Comparison of ENCODE assay signal across 8 cellular contexts in the genomic region with DNA sequence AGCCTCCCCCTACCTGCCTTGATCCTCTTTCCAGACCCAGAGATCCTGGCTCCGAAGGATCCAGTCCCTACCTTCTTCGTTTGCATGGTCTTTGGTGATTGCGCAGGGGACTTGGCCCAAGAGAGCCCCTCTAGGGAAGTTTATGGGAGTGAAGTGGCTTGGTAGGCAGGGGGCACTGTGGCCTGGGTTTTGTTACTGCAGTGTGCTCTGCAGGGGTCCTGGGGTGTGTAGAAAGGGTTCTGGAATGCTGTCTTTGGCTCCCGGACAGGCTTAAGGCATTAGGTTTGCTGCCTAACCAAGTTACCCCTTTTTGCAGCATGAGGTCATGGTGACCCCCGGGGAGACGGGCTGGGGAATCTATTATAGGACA. TPM values are rescaled to one million over a fixed set of nuclear protein-coding genes. Genes with fewer than 3 reads are reported as not detected.
DNase-seq lines count a peak whose midpoint lies in the region; ATAC-seq and TF ChIP-seq lines count a peak whose summit lies in the region.

No MANE protein-coding gene starts in this region.

- no peak for TF ChIP-seq POLR2A in ovary (IDR thresholded peaks at IDR 0.05)

- peaks cover 61% of the 10 kb centered on the region for H3K4me1 ChIP-seq in CD8-positive, alpha-beta T cell (ENCODE audit: insufficient read depth, low read length)
- H3K4me1 ChIP-seq in ovary (ENCODE audit: insufficient read depth): peaks cover 17% of the 10 kb centered on the region

- no peaks in the 10 kb centered on the region for H3K9me3 ChIP-seq in CD8-positive, alpha-beta T cell (ENCODE audit: low read length)
- H3K9me3 ChIP-seq in MG63 (no peaks in the 10 kb centered on the region), ovary (no peaks in the 10 kb centered on the region)

- H3K27me3 ChIP-seq in CD8-positive, alpha-beta T cell (ENCODE audit: insufficient read depth, low read length): no peaks in the 10 kb centered on the region
- no peaks in the 10 kb centered on the region for H3K27me3 ChIP-seq in MG63
- no peaks in the 10 kb centered on the region for H3K27me3 ChIP-seq in ovary

- peak overlapping the region; percentile 58 for H3K27ac ChIP-seq in CD8-positive, alpha-beta T cell (ENCODE audit: low read depth, low read length)
- H3K27ac ChIP-seq in ovary: peak overlapping the region; percentile 94

- no peak for TF ChIP-seq EP300 in ovary (IDR thresholded peaks at IDR 0.05)

- peak overlapping the region; percentile 86 for H3K4me3 Mint-ChIP-seq in CD8-positive, alpha-beta T cell
- peak overlapping the region; percentile 90 to 92 for H3K4me3 Mint-ChIP-seq in effector memory CD8-positive, alpha-beta T cell

- H3K36me3 ChIP-seq in CD8-positive, alpha-beta T cell (ENCODE audit: insufficient read depth, low read length): peaks cover 16% of the 10 kb centered on the region
- peaks cover 62% of the 10 kb centered on the region for H3K36me3 ChIP-seq in MG63
- no peaks in the 10 kb centered on the region for H3K36me3 ChIP-seq in ovary

- intact Hi-C loops in CD8-positive, alpha-beta T cell (cut with DNase I, micrococcal nuclease): loop anchor here (1.0 to 10.0 kb wide), 5 partner anchors 16 to 806 kb away; a partner anchor contains a TSS
- intact Hi-C loops in ovary (cut with DNase I): loop anchor here in 1 of 4 donors (5.0 kb wide), 1 partner anchor 78 kb away; a partner anchor contains a TSS

- DNase-seq in CD8-positive, alpha-beta T cell: no peak
- DNase-seq in MG63: peak; percentile 47
- no peak for DNase-seq in effector memory CD8-positive, alpha-beta T cell
- peak in 1 of 5 donors; percentile 48 for DNase-seq in ovary
- DNase-seq in NCI-H2081 treated with DMSO at 0.1 percent for 48 hours (lab: John Stamatoyannopoulos, UW): no peak

- CTCF ChIA-PET in CD8-positive, alpha-beta T cell (lab: Charles Lee): interaction anchor here (0.8 to 10.7 kb wide), 12 partner anchors 6 to 116 kb away, joined by 3 to 184 read pairs (median 4); no protein-coding TSS in a partner anchor

- peaks cover 48% of the 10 kb centered on the region for H3K36me3 Mint-ChIP-seq in CD8-positive, alpha-beta T cell
- peaks cover 35% of the 10 kb centered on the region for H3K36me3 Mint-ChIP-seq in effector memory CD8-positive, alpha-beta T cell (ENCODE audit: insufficient read depth)

- H3K27ac Mint-ChIP-seq in CD8-positive, alpha-beta T cell: peak overlapping the region; percentile 91
- peak overlapping the region; percentile 49 to 90 for H3K27ac Mint-ChIP-seq in effector memory CD8-positive, alpha-beta T cell

- TF ChIP-seq CTCF in CD8-positive, alpha-beta T cell (IDR thresholded peaks at IDR 0.05): no peak
- TF ChIP-seq CTCF in ovary (IDR thresholded peaks at IDR 0.05): no peak

- no peaks in the 10 kb centered on the region for H3K27me3 Mint-ChIP-seq in CD8-positive, alpha-beta T cell (ENCODE audit: low read depth)
- no peaks in the 10 kb centered on the region for H3K27me3 Mint-ChIP-seq in effector memory CD8-positive, alpha-beta T cell

- peak overlapping the region; percentile 77 for H3K4me3 ChIP-seq in CD8-positive, alpha-beta T cell (ENCODE audit: low read depth, low read length)
- H3K4me3 ChIP-seq in MG63 (no peak overlapping the region), ovary (peak overlapping the region; percentile 32)

- POLR2A ChIA-PET in CD8-positive, alpha-beta T cell (lab: Charles Lee): interaction anchor here (0.9 to 6.2 kb wide), 3 partner anchors 14 to 339 kb away, joined by 3 to 40 read pairs (median 5); a partner anchor contains a TSS

- peaks cover 72% of the 10 kb centered on the region for H3K4me1 Mint-ChIP-seq in CD8-positive, alpha-beta T cell (ENCODE audit: low read depth)
- peaks cover 44 to 49% of the 10 kb centered on the region in 2 donors for H3K4me1 Mint-ChIP-seq in effector memory CD8-positive, alpha-beta T cell (ENCODE audit: low read depth in 2 of 2)

- WGBS in ovary, 3 donors: 37 to 50% (median 47%) methylated on average over 6 of the region's 6 CpGs

- H3K9me3 Mint-ChIP-seq in CD8-positive, alpha-beta T cell: no peaks in the 10 kb centered on the region
- no peaks in the 10 kb centered on the region for H3K9me3 Mint-ChIP-seq in effector memory CD8-positive, alpha-beta T cell

- no peak for ATAC-seq in CD8-positive, alpha-beta T cell
- no peak for ATAC-seq in effector memory CD8-positive, alpha-beta T cell (replicated peaks)
- ATAC-seq in HG03095 (IDR thresholded peaks at IDR 0.05; ENCODE audit: unreplicated experiment) (no peak), HG03196 (IDR thresholded peaks at IDR 0.05; ENCODE audit: unreplicated experiment) (no peak), HG03571 (IDR thresholded peaks at IDR 0.05; ENCODE audit: unreplicated experiment) (no peak)

RNA-seq across cellular contexts. Expression of a gene that starts 3.8 kb away (rescaled TPM):
- 10 to 100 TPM; 51.1 to 58.4 TPM for total RNA-seq in CD8-positive, alpha-beta T cell
- total RNA-seq in MG63 (2014; rRNA removed; shearing (Covaris generic); ENCODE audit: low replicate concordance): 58.1 and 74.8 TPM in 2 replicates
- total RNA-seq in ovary: 100 to 1,000 TPM in 1 of 7 donors, 10 to 100 TPM in 6; 59.7 to 112 (median 83.7) TPM
- 10 to 100 TPM; 53.0 to 54.7 TPM for polyA plus RNA-seq in ovary

RNA-seq across cellular contexts. Expression of a gene that starts 8.2 kb away (rescaled TPM):
- not detected for total RNA-seq in CD8-positive, alpha-beta T cell
- not detected in 2 replicates for total RNA-seq in MG63 (2014; rRNA removed; shearing (Covaris generic); ENCODE audit: low replicate concordance)
- total RNA-seq in ovary: 1 to 10 TPM in 1 of 7 donors, under 1 TPM in 1, not detected in 5; 0.23 to 1.0 TPM
- polyA plus RNA-seq in ovary: under 1 TPM in 1 of 2 donors, not detected in 1; 0.13 TPM

RNA-seq across cellular contexts. Expression of a gene that starts 56.7 kb away (rescaled TPM):
- total RNA-seq in CD8-positive, alpha-beta T cell: 10 to 100 TPM; 56.8 to 58.4 TPM
- 212 and 243 TPM in 2 replicates for total RNA-seq in MG63 (2014; rRNA removed; shearing (Covaris generic); ENCODE audit: low replicate concordance)
- total RNA-seq in ovary: 100 to 1,000 TPM in 2 of 7 donors, 10 to 100 TPM in 5; 67.2 to 134 (median 81.3) TPM
- 100 to 1,000 TPM in 1 of 2 donors, 10 to 100 TPM in 1; 90.1 to 198 TPM for polyA plus RNA-seq in ovary
